In genomic region chr2:231670892-231671616, GRCh38 we compare ENCODE assay signal across 8 cellular contexts. TPM values are rescaled to one million over a fixed set of nuclear protein-coding genes. Genes with fewer than 3 reads are reported as not detected.
DNase-seq lines count a peak whose midpoint lies in the region; ATAC-seq, FAIRE-seq and TF ChIP-seq lines count a peak whose summit lies in the region.

No MANE protein-coding gene starts in this region.

- H3K36me3 ChIP-seq in colonic mucosa (no peaks in the 10 kb centered on the region), psoas muscle (ENCODE audit: insufficient read depth in 1 of 2, low read depth in 1 of 2) (no peaks in the 10 kb centered on the region)
- no peaks in the 10 kb centered on the region for H3K36me3 ChIP-seq in naive thymus-derived CD4-positive, alpha-beta T cell (ENCODE audit: control insufficient read depth in 2 of 3, insufficient read depth in 3 of 3, low read length in 3 of 3)

- no peaks in the 10 kb centered on the region for H3K27me3 Mint-ChIP-seq in naive thymus-derived CD4-positive, alpha-beta T cell

- H3K27ac Mint-ChIP-seq in naive thymus-derived CD4-positive, alpha-beta T cell, result peak overlapping the region in 1 of 9 donors; percentile 73

- CTCF ChIA-PET in naive thymus-derived CD4-positive, alpha-beta T cell (lab: Charles Lee), result interaction anchor here (0.6 to 21.3 kb wide), 3 partner anchors 21 to 59 kb away, joined by 3 to 475 read pairs (median 116); no protein-coding TSS in a partner anchor

- H3K36me3 Mint-ChIP-seq in naive thymus-derived CD4-positive, alpha-beta T cell, result no peaks in the 10 kb centered on the region

- peak overlapping the region in 1 of 10 donors; percentile 47 for H3K4me3 Mint-ChIP-seq in naive thymus-derived CD4-positive, alpha-beta T cell

- 42 to 49% (median 49%) methylated on average over 7 to 8 of the region's 8 CpGs for WGBS in psoas muscle, 3 donors

- peak; percentile 47 for FAIRE-seq in GM19239 (lab: Jason Lieb, UNC)

- in situ Hi-C loops in ACHN (cut with HindIII; ENCODE audit: low pct_ligation_motif_present, low pct_unique_long_range_greater_than_20kb, low sequenced_read_pairs), result no loop called here

- H3K4me3 ChIP-seq in colonic mucosa (no peak overlapping the region), psoas muscle (no peak overlapping the region)
- no peak overlapping the region for H3K4me3 ChIP-seq in naive thymus-derived CD4-positive, alpha-beta T cell (ENCODE audit: low read length)

- H3K9me3 Mint-ChIP-seq in naive thymus-derived CD4-positive, alpha-beta T cell, result no peaks in the 10 kb centered on the region

- H3K27me3 ChIP-seq in colonic mucosa (no peaks in the 10 kb centered on the region), psoas muscle (ENCODE audit: insufficient read depth in 3 of 3, low read length in 2 of 3) (no peaks in the 10 kb centered on the region)
- H3K27me3 ChIP-seq in naive thymus-derived CD4-positive, alpha-beta T cell (ENCODE audit: control insufficient read depth in 2 of 2, insufficient read depth in 2 of 2, low read length in 2 of 2), result no peaks in the 10 kb centered on the region

- H3K9ac ChIP-seq in colonic mucosa (ENCODE audit: low read depth in 2 of 2, low read length in 2 of 2), result peak overlapping the region; percentile 75 to 84

- POLR2A ChIA-PET in naive thymus-derived CD4-positive, alpha-beta T cell (lab: Charles Lee), result interaction anchor here (2.2 kb wide), 1 partner anchor 43 kb away, joined by 8 read pairs; no protein-coding TSS in a partner anchor

- no peak for ATAC-seq in psoas muscle
- ATAC-seq in HG03095 (IDR thresholded peaks at IDR 0.05; ENCODE audit: unreplicated experiment), result no peak
- ATAC-seq in naive thymus-derived CD4-positive, alpha-beta T cell, result no peak

- TF ChIP-seq CTCF in colonic mucosa (IDR thresholded peaks at IDR 0.05) (peak; percentile 28), psoas muscle (IDR thresholded peaks at IDR 0.05) (peak; percentile 33)

- intact Hi-C loops in colonic mucosa (cut with DNase I), result no loop called here
- intact Hi-C loops in psoas muscle (cut with DNase I), result no loop called here
- intact Hi-C loops in naive thymus-derived CD4-positive, alpha-beta T cell (cut with micrococcal nuclease), result no loop called here

- H3K27ac ChIP-seq in colonic mucosa (peak overlapping the region; percentile 95), psoas muscle (peak overlapping the region; percentile 50)
- no peak overlapping the region for H3K27ac ChIP-seq in naive thymus-derived CD4-positive, alpha-beta T cell (ENCODE audit: low read depth, low read length)

- peaks cover 0 to 39% (median 4%) of the 10 kb centered on the region in 7 donors for H3K4me1 Mint-ChIP-seq in naive thymus-derived CD4-positive, alpha-beta T cell

- DNase-seq in ACHN (peak; percentile 57), GM19239 (ENCODE audit: insufficient read length, low spot score) (no peak), HuH-7 (ENCODE audit: low spot score) (peak; percentile 65), colonic mucosa (peak; percentile 80), psoas muscle (no peak), NCI-H226 (no peak)
- no peak for DNase-seq in naive thymus-derived CD4-positive, alpha-beta T cell

- H3K9me3 ChIP-seq in colonic mucosa (no peaks in the 10 kb centered on the region), psoas muscle (no peaks in the 10 kb centered on the region)
- no peaks in the 10 kb centered on the region for H3K9me3 ChIP-seq in naive thymus-derived CD4-positive, alpha-beta T cell (ENCODE audit: control insufficient read depth in 2 of 3, low read length in 3 of 3)

- H3K4me1 ChIP-seq in colonic mucosa (peaks cover 27% of the 10 kb centered on the region), psoas muscle (peaks cover 23% of the 10 kb centered on the region)
- no peaks in the 10 kb centered on the region for H3K4me1 ChIP-seq in naive thymus-derived CD4-positive, alpha-beta T cell (ENCODE audit: control insufficient read depth in 2 of 2, insufficient read depth in 2 of 2, low read length in 2 of 2)

RNA-seq across cellular contexts. Expression of gene PTMA, which starts 37.3 kb away (rescaled TPM):
- 1,000 to 10,000 TPM; 1,195 to 1,836 TPM for total RNA-seq in colonic mucosa
- 100 to 1,000 TPM; 124 to 263 (median 168) TPM for total RNA-seq in psoas muscle
- 100 to 1,000 TPM; 210 to 347 (median 274) TPM for polyA plus RNA-seq in psoas muscle
- total RNA-seq in naive thymus-derived CD4-positive, alpha-beta T cell, result 1,000 to 10,000 TPM; 1,211 to 1,988 (median 1,290) TPM
- polyA plus RNA-seq in naive thymus-derived CD4-positive, alpha-beta T cell, result 1,000 to 10,000 TPM; 1,543 to 2,051 TPM

Comparison
In these comparisons a context has a peak if more than half of its experiments do, and no peak if none do; other contexts are left out.
1. DNase-seq: peak in ACHN (single experiment), HuH-7 (single experiment) and colonic mucosa (single experiment); none in GM19239 (single experiment), psoas muscle (0 of 2), NCI-H226 (single experiment) and naive thymus-derived CD4-positive, alpha-beta T cell (0 of 9).
2. RNA of gene PTMA, which starts 37.3 kb away (total RNA-seq): 1,195 to 1,836 TPM in colonic mucosa and 1,211 to 1,988 TPM in naive thymus-derived CD4-positive, alpha-beta T cell; 124 to 263 TPM in psoas muscle; every median in the first group is over 4 times any median in the second.